1 cellular context compared by ENCODE assay signal in genomic region chr17:18747501-18747900, GRCh38. TPM values are rescaled to one million over a fixed set of nuclear protein-coding genes. Genes with fewer than 3 reads are reported as not detected.
"Had no signal": no experiment of that assay in that cellular context is flagged by ENCODE, and none has a peak within 500 bp of the region (broad histone marks: within the 10 kb centered on the region; RNA-seq: fewer than 3 reads in every experiment).

No MANE protein-coding gene starts in this region.

RNA-seq across cellular contexts. Expression of gene FBXW10, which starts 3.6 kb away (rescaled TPM):
- total RNA-seq: Right ventricle myocardium inferior had no signal
